9 cellular contexts compared by ENCODE assay signal in the genomic region with DNA sequence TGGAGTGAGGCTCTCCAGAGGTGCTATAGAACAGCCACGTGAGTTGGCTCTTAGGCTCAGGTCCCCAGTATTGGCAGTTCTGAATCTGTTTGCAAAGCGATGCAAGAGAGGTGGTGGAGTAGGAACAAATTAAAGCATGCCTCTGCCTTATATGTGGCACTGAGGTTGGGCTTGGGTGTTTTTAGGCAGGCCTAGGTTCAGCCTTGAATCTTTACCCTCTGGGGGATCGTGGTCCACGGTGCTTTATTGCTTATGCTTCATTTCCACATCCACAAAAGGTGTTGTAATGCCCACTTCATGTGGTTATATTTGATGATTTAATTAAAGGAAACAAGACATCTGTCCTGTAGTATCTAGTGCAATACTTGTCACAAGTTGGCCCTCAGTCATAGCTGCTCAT. TPM values are rescaled to one million over a fixed set of nuclear protein-coding genes. Genes with fewer than 3 reads are reported as not detected.
"Had no signal": no experiment of that assay in that cellular context is flagged by ENCODE, and none has a peak within 500 bp of the region (broad histone marks: within the 10 kb centered on the region; RNA-seq: fewer than 3 reads in every experiment).

No MANE protein-coding gene starts in this region.

- H3K27ac ChIP-seq: HL-60 had no signal

- H3K9me3 Mint-ChIP-seq: GM23338, H9, HFFc6, IgD-negative memory B cell had no signal

- H3K4me3 Mint-ChIP-seq: GM23338, H9, HFFc6, IgD-negative memory B cell had no signal

- H3K4me2 ChIP-seq: GM23338 had no signal

- ATAC-seq: GM23338, HepG2, K562 had no signal

- H3K4me3 ChIP-seq: GM23338, K562 had no signal

- H3K27me3 Mint-ChIP-seq: IgD-negative memory B cell had no signal

- H3K27ac Mint-ChIP-seq: GM23338, HFFc6, IgD-negative memory B cell had no signal

- H3K4me1 Mint-ChIP-seq: H9, IgD-negative memory B cell had no signal

- DNase-seq: H9, HCEC 1CT, HFFc6 had no signal

- H2AFZ ChIP-seq: GM23338 had no signal

RNA-seq across cellular contexts. Expression of a gene that starts 56.2 kb away (rescaled TPM):
- total RNA-seq: GM23338, H1, H9, HepG2, HFFc6 had no signal
